In the genomic region with DNA sequence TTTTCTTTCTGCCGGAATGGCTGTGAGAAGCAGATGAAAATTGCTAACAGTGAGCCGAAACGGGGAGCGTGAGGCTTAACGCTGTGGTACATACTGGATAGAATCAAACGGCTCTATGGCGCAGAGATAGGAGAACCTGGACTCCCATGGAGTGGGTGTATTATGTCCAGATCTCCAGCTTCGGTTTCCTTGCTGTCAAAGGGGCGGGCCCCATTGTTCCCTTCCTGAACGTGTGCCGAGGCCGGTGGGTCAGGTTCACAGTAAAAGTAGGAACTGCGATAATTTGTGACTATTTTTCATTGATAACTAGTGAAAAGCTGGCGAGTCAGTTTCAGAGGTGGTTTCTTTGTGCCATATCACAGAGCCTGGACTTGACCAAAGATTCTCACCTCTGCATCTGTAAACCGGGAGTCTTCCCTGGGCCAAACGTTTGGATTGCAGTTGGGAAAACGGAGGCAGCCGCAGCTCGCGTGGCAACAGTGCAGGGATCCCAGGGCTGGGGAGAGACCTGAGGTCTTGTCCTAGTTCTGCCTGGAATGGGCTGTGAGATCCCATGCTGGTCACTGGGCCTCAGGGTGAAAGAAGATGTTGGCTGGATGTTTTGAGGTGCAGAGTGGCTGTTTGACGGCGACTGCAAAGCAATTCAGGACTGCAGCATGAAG, we compare ENCODE assay signal across 8 cellular contexts. TPM values are rescaled to one million over a fixed set of nuclear protein-coding genes. Genes with fewer than 3 reads are reported as not detected.
DNase-seq lines count a peak whose midpoint lies in the region; ATAC-seq and TF ChIP-seq lines count a peak whose summit lies in the region.

No MANE protein-coding gene starts in this region.

- no peak for TF ChIP-seq CTCF in AG04449 (IDR thresholded peaks at IDR 0.05; ENCODE audit: insufficient read depth, low read length, missing control alignments)
- no peak for TF ChIP-seq CTCF in IMR-90 (conservative IDR thresholded peaks at IDR 0.05; ENCODE audit: low read depth, low read length)
- TF ChIP-seq CTCF in breast epithelium (IDR thresholded peaks at IDR 0.05): no peak
- TF ChIP-seq CTCF in mucosa of descending colon (IDR thresholded peaks at IDR 0.05): no peak

- H3K4me1 ChIP-seq in IMR-90 (ENCODE audit: control insufficient read depth, insufficient read depth, low read length) (peaks cover 7% of the 10 kb centered on the region), breast epithelium (peaks cover 5 to 10% of the 10 kb centered on the region in 2 donors), mucosa of descending colon (ENCODE audit: low read depth) (peaks cover 46% of the 10 kb centered on the region)

- H3K9me1 ChIP-seq in IMR-90 (ENCODE audit: insufficient read depth, low read length): peaks cover 4% of the 10 kb centered on the region; the same call in 1 of the 2 replicates

- H3K27ac ChIP-seq in IMR-90 (ENCODE audit: insufficient read depth, low read length): peak overlapping the region; percentile 36
- peak overlapping the region; percentile 89 to 91 for H3K27ac ChIP-seq in breast epithelium

- H2AFZ ChIP-seq in IMR-90 (replicated peaks; ENCODE audit: low read length, poor library complexity): peak overlapping the region; percentile 99

- no TSS peak for BruUV-seq in IMR-90 (replicated peaks; lab: Mats Ljungman, UMichigan)

- ATAC-seq in IMR-90 (ENCODE audit: low read depth): no peak
- ATAC-seq in mucosa of descending colon: no peak
- no peak for ATAC-seq in GM21786 (IDR thresholded peaks at IDR 0.05; ENCODE audit: unreplicated experiment)
- no peak for ATAC-seq in GM18517 (IDR thresholded peaks at IDR 0.05; ENCODE audit: unreplicated experiment)

- no peak overlapping the region for H3K18ac ChIP-seq in IMR-90 (ENCODE audit: low read depth, low read length)

- H3K36me3 ChIP-seq in IMR-90 (ENCODE audit: control insufficient read depth, insufficient read depth, low read length) (peaks cover 38% of the 10 kb centered on the region), breast epithelium (peaks cover 4% of the 10 kb centered on the region), mucosa of descending colon (ENCODE audit: low read depth) (peaks cover 5% of the 10 kb centered on the region)

- peak overlapping the region; percentile 98 for H3K14ac ChIP-seq in IMR-90 (replicated peaks; ENCODE audit: low read depth, low read length)

- peak overlapping the region; percentile 91 for H3K56ac ChIP-seq in IMR-90 (ENCODE audit: extremely low read depth, insufficient read depth, low read length)

- peak overlapping the region; percentile 98 for H3K4me2 ChIP-seq in IMR-90 (ENCODE audit: low read depth, low read length)

- peak overlapping the region; percentile 99 for H3K23ac ChIP-seq in IMR-90 (ENCODE audit: low read depth, low read length)

- H3K4me3 ChIP-seq in AG04449 (ENCODE audit: low read depth, low read length) (peak overlapping the region; percentile 92), IMR-90 (ENCODE audit: insufficient read depth, low read depth, low read length) (peak overlapping the region; percentile 71), breast epithelium (peak overlapping the region; percentile 85 to 91 (median 87)), mucosa of descending colon (peak overlapping the region; percentile 89)

- peak overlapping the region; percentile 97 for H3K4ac ChIP-seq in IMR-90 (ENCODE audit: low read depth, low read length)

- H3K27me3 ChIP-seq in IMR-90 (ENCODE audit: control insufficient read depth, insufficient read depth, low read length) (no peaks in the 10 kb centered on the region), breast epithelium (no peaks in the 10 kb centered on the region)

- CTCF ChIA-PET in AG04449 (lab: Yijun Ruan, JAX) (interaction anchor here (1.0 to 5.1 kb wide), 8 partner anchors 8 to 135 kb away, joined by 4 to 73 read pairs (median 8); a partner anchor contains a TSS), IMR-90 (lab: Yijun Ruan, JAX) (interaction anchor here (1.1 to 2.7 kb wide), 2 partner anchors 69 to 71 kb away, joined by 5 to 15 read pairs; a partner anchor contains a TSS)

- H2BK15ac ChIP-seq in IMR-90 (ENCODE audit: low read depth, low read length): no peak overlapping the region

- peaks cover 12 to 48% of the 10 kb centered on the region in 2 experiments; a peak in 3 of 4 replicates for H3K79me1 ChIP-seq in IMR-90 (ENCODE audit: low read depth in 1 of 2, low read length in 2 of 2)

- peaks cover 57% of the 10 kb centered on the region for H4K20me1 ChIP-seq in IMR-90 (ENCODE audit: insufficient read depth, low read length)

- peak overlapping the region; percentile 79 for H4K91ac ChIP-seq in IMR-90 (ENCODE audit: insufficient read depth, low read depth, low read length)

- in situ Hi-C loops in IMR-90 (cut with MboI; ENCODE audit: low sequenced_read_pairs): no loop called here

- H2AK9ac ChIP-seq in IMR-90 (replicated peaks; ENCODE audit: low read depth, low read length, poor library complexity): peak overlapping the region; percentile 98

- H4K5ac ChIP-seq in IMR-90 (ENCODE audit: low read depth, low read length): peak overlapping the region; percentile 44; the same call in 1 of the 2 replicates

- TF ChIP-seq RAD21 in IMR-90 (IDR thresholded peaks at IDR 0.05; ENCODE audit: low read length): no peak

- 0% methylated on average over 12 of the region's 22 CpGs; no CpG with 5 or more reads in 1 of the 2 experiments for WGBS in IMR-90 (ENCODE audit: extremely low coverage in 2 of 2, insufficient read length in 1 of 2), 2 experiments

- H3K9me3 ChIP-seq in IMR-90 (ENCODE audit: control insufficient read depth, insufficient read depth, low read length): no peaks in the 10 kb centered on the region
- H3K9me3 ChIP-seq in breast epithelium: no peaks in the 10 kb centered on the region
- H3K9me3 ChIP-seq in mucosa of descending colon: no peaks in the 10 kb centered on the region

- POLR2A ChIA-PET in AG04449 (lab: Yijun Ruan, JAX) (interaction anchor here (1.3 to 1.8 kb wide), 4 partner anchors 9 to 72 kb away, joined by 4 to 16 read pairs (median 10); a partner anchor contains a TSS), IMR-90 (lab: Charles Lee; ENCODE audit: unreplicated experiment) (interaction anchor here (0.5 to 1.8 kb wide), 2 partner anchors 72 to 1123 kb away, joined by 6 to 12 read pairs; a partner anchor contains a TSS)

- peak overlapping the region; percentile 72 to 94 for H4K8ac ChIP-seq in IMR-90 (ENCODE audit: low read depth in 2 of 2, low read length in 2 of 2)

- H3K9ac ChIP-seq in IMR-90 (ENCODE audit: low read depth, low read length): peak overlapping the region; percentile 98

- peak overlapping the region; percentile 99 for H2AK5ac ChIP-seq in IMR-90 (ENCODE audit: low read depth, low read length)

- no peak overlapping the region for H2BK20ac ChIP-seq in IMR-90 (ENCODE audit: low read depth, low read length)

- intact Hi-C loops in IMR-90 (cut with micrococcal nuclease): no loop called here
- intact Hi-C loops in breast epithelium (cut with DNase I; ENCODE audit: low total_unique reads): no loop called here
- intact Hi-C loops in mucosa of descending colon (cut with DNase I, micrococcal nuclease): no loop called here

- H2BK120ac ChIP-seq in IMR-90 (ENCODE audit: low read depth, low read length): peak overlapping the region; percentile 35; the same call in 1 of the 2 replicates

- H2BK5ac ChIP-seq in IMR-90 (ENCODE audit: low read depth, low read length, poor library complexity, severe bottlenecking): peak overlapping the region; percentile 31

- DNase-seq in AG04449 (ENCODE audit: low read depth, low spot score) (no peak), IMR-90 (no peak), breast epithelium (ENCODE audit: low spot score in 2 of 2) (no peak), mucosa of descending colon (peak in 1 of 3 donors; percentile 36), SIG-M5 treated with dmso at 0.1 percent for 504 hours (lab: John Stamatoyannopoulos, UW; ENCODE audit: unreplicated experiment) (no peak), NCI-H1092 treated with DMSO at 0.1 percent for 48 hours (lab: John Stamatoyannopoulos, UW) (no peak)

- dilution Hi-C loops in IMR-90 (cut with HindIII; ENCODE audit: low sequenced_read_pairs, unreplicated experiment): no loop called here

- TF ChIP-seq POLR2A in IMR-90 (IDR thresholded peaks at IDR 0.05; ENCODE audit: low read depth, low read length) (no peak), breast epithelium (IDR thresholded peaks at IDR 0.05) (no peak)

TF ChIP-seq in IMR-90, 13 proteins besides CTCF, POLR2A, EP300 and RAD21:
- TF ChIP-seq MAZ (IDR thresholded peaks at IDR 0.05; ENCODE audit: borderline replicate concordance, low read depth, low read length) (no peak), SMC3 (IDR thresholded peaks at IDR 0.05; ENCODE audit: low read depth, low read length) (no peak), BHLHE40 (IDR thresholded peaks at IDR 0.05; ENCODE audit: low read depth, low read length) (no peak), NFE2L2 (IDR thresholded peaks at IDR 0.05; ENCODE audit: low read depth, low read length) (no peak), RCOR1 (IDR thresholded peaks at IDR 0.05; ENCODE audit: insufficient replicate concordance, low read length) (no peak)

RNA-seq across cellular contexts. Expression of a gene that starts 0.8 kb away (rescaled TPM):
- total RNA-seq in IMR-90 (2012; rRNA removed) (1,241 and 1,351 TPM in 2 replicates), breast epithelium (1,000 to 10,000 TPM; 1,333 to 1,973 (median 1,587) TPM), mucosa of descending colon (1,000 to 10,000 TPM; 1,368 to 1,650 (median 1,462) TPM)
- 1,735 and 2,064 TPM in 2 replicates for polyA plus RNA-seq in IMR-90 (2012; rRNA removed)
- polyA plus RNA-seq in IMR-90 (2012; cell fraction: cytosol; rRNA removed): 2,837 and 3,553 TPM in 2 replicates
- polyA plus RNA-seq in IMR-90 (2012; cell fraction: nucleus; rRNA removed; ENCODE audit: low replicate concordance): 759 and 888 TPM in 2 replicates

RNA-seq across cellular contexts. Expression of a gene that starts 11.3 kb away (rescaled TPM):
- total RNA-seq in IMR-90 (2012; rRNA removed) (not detected in 2 replicates), breast epithelium (not detected), mucosa of descending colon (under 1 TPM in 1 of 3 donors, not detected in 2; 0.19 TPM)
- not detected in 2 replicates for polyA plus RNA-seq in IMR-90 (2012; rRNA removed)
- polyA plus RNA-seq in IMR-90 (2012; cell fraction: cytosol; rRNA removed): not detected in 2 replicates
- polyA plus RNA-seq in IMR-90 (2012; cell fraction: nucleus; rRNA removed; ENCODE audit: low replicate concordance): not detected in 2 replicates

RNA-seq across cellular contexts. Expression of a gene that starts 12.7 kb away (rescaled TPM):
- 0.28 and 0.36 TPM in 2 replicates for total RNA-seq in IMR-90 (2012; rRNA removed)
- polyA plus RNA-seq in IMR-90 (2012; rRNA removed): 1.2 and 1.5 TPM in 2 replicates
- polyA plus RNA-seq in IMR-90 (2012; cell fraction: cytosol; rRNA removed): 0.39 and 1.0 TPM in 2 replicates
- polyA plus RNA-seq in IMR-90 (2012; cell fraction: nucleus; rRNA removed; ENCODE audit: low replicate concordance): 6.6 and 10.8 TPM in 2 replicates
- 10 to 100 TPM in 1 of 3 donors, 1 to 10 TPM in 2; 2.8 to 13.1 (median 3.5) TPM for total RNA-seq in breast epithelium
- 1 to 10 TPM; 3.1 to 9.1 (median 5.4) TPM for total RNA-seq in mucosa of descending colon

RNA-seq across cellular contexts. Expression of a gene that starts 39.1 kb away (rescaled TPM):
- total RNA-seq in IMR-90 (2012; rRNA removed): not detected in 2 replicates
- polyA plus RNA-seq in IMR-90 (2012; rRNA removed): not detected in 2 replicates
- polyA plus RNA-seq in IMR-90 (2012; cell fraction: cytosol; rRNA removed): 0.09 TPM in 1 of 2 replicates, not detected in the other
- polyA plus RNA-seq in IMR-90 (2012; cell fraction: nucleus; rRNA removed; ENCODE audit: low replicate concordance): 0.21 and 0.27 TPM in 2 replicates
- total RNA-seq in breast epithelium: under 1 TPM in 1 of 3 donors, not detected in 2; 0.66 TPM
- total RNA-seq in mucosa of descending colon: not detected
